ENCODE assay signal across 24 cellular contexts in genomic region chr11:117917591-117917990, GRCh38. TPM values are rescaled to one million over a fixed set of nuclear protein-coding genes. Genes with fewer than 3 reads are reported as not detected.
DNase-seq lines count a peak whose midpoint lies in the region; ATAC-seq and TF ChIP-seq lines count a peak whose summit lies in the region.
"Had no signal": no experiment of that assay in that cellular context is flagged by ENCODE, and none has a peak within 500 bp of the region (broad histone marks: within the 10 kb centered on the region; RNA-seq: fewer than 3 reads in every experiment).

No MANE protein-coding gene starts in this region.

- POLR2A ChIA-PET in activated B cell treated with CpG ODN at 0.5 μM for 24 hours (lab: Charles Lee) = no interaction called here

- H3K9ac ChIP-seq in mammary epithelial cell (ENCODE audit: insufficient read depth, low read length) = no peak overlapping the region
- H3K9ac ChIP-seq: BLaER1, GM23248 had no signal

- H3K27ac ChIP-seq in spleen = no peak overlapping the region
- H3K27ac ChIP-seq in mammary epithelial cell (ENCODE audit: insufficient read depth, low read depth, low read length) = no peak overlapping the region
- H3K27ac ChIP-seq: BLaER1, GM23248, SJCRH30 had no signal

- H3K9me3 ChIP-seq in spleen = no peaks in the 10 kb centered on the region
- H3K9me3 ChIP-seq in mammary epithelial cell (replicated peaks; ENCODE audit: insufficient read depth, low read length) = no peaks in the 10 kb centered on the region
- H3K9me3 ChIP-seq: BLaER1, MG63, SJCRH30 had no signal

- H3K4me3 ChIP-seq in spleen (no peak overlapping the region), mammary epithelial cell (replicated peaks in 1 of 3; ENCODE audit: insufficient read depth in 1 of 3, low read depth in 2 of 3, low read length in 3 of 3) (no peak overlapping the region)
- H3K4me3 ChIP-seq: BLaER1, GM23248, MG63, SJCRH30 had no signal

- ATAC-seq in activated B cell treated with CpG ODN at 0.5 μM for 24 hours (ENCODE audit: low read depth) (no peak), memory B cell (ENCODE audit: low read depth) (no peak), HG03571 (IDR thresholded peaks at IDR 0.05; ENCODE audit: unreplicated experiment) (no peak)
- ATAC-seq: PC-3, Right ventricle myocardium inferior had no signal

- H3K4me3 Mint-ChIP-seq in CD14-positive monocyte = no peak overlapping the region
- no peak overlapping the region for H3K4me3 Mint-ChIP-seq in activated B cell treated with CpG ODN at 0.5 μM for 24 hours
- H3K4me3 Mint-ChIP-seq in memory B cell = no peak overlapping the region
- H3K4me3 Mint-ChIP-seq: CD4-positive, alpha-beta T cell; H9; HFFc6 had no signal

- in situ Hi-C loops in mammary epithelial cell (cut with MboI; ENCODE audit: low sequenced_read_pairs in 2 of 2) (no loop called here), GM13977 (cut with MboI; ENCODE audit: low pct_unique_long_range_greater_than_20kb, low sequenced_read_pairs, unreplicated experiment) (no loop called here)

- H3K27me3 Mint-ChIP-seq in CD14-positive monocyte (ENCODE audit: low read depth in 3 of 3) = peaks cover 3 to 10% (median 3%) of the 10 kb centered on the region in 3 donors
- H3K27me3 Mint-ChIP-seq in activated B cell treated with CpG ODN at 0.5 μM for 24 hours = no peaks in the 10 kb centered on the region
- H3K27me3 Mint-ChIP-seq in memory B cell = no peaks in the 10 kb centered on the region
- H3K27me3 Mint-ChIP-seq: CD4-positive, alpha-beta T cell had no signal

- H3K27me3 ChIP-seq in spleen (replicated peaks in 1 of 7) (no peaks in the 10 kb centered on the region), mammary epithelial cell (ENCODE audit: insufficient read depth, low read length) (peaks cover 2% of the 10 kb centered on the region)
- H3K27me3 ChIP-seq: BLaER1, MG63, SJCRH30 had no signal

- no peak for TF ChIP-seq POLR2A in spleen (IDR thresholded peaks at IDR 0.05)

- H3K4me2 ChIP-seq in mammary epithelial cell (ENCODE audit: insufficient read depth, low read depth, low read length) = no peak overlapping the region
- H3K4me2 ChIP-seq: BLaER1 had no signal

- no peak overlapping the region for H2AFZ ChIP-seq in mammary epithelial cell (ENCODE audit: low read depth, low read length)
- H2AFZ ChIP-seq: GM23248 had no signal

- H4K20me1 ChIP-seq in mammary epithelial cell (ENCODE audit: insufficient read depth, low read length) = no peaks in the 10 kb centered on the region
- H4K20me1 ChIP-seq: BLaER1 had no signal

- no TSS peak for BruUV-seq in mammary epithelial cell (replicated peaks; lab: Mats Ljungman, UMichigan)

- H3K4me1 Mint-ChIP-seq in CD14-positive monocyte (peaks cover 15% of the 10 kb centered on the region), activated B cell treated with CpG ODN at 0.5 μM for 24 hours (peaks cover 16% of the 10 kb centered on the region), memory B cell (peaks cover 9% of the 10 kb centered on the region)

- peaks cover 0 to 11% (median 3%) of the 10 kb centered on the region in 6 donors for H3K4me1 ChIP-seq in spleen
- H3K4me1 ChIP-seq in mammary epithelial cell (ENCODE audit: insufficient read depth, low read length) = no peaks in the 10 kb centered on the region
- H3K4me1 ChIP-seq: SJCRH30 had no signal

- DNase-seq in CD14-positive monocyte (ENCODE audit: low spot score) = peak; percentile 7
- DNase-seq in activated B cell treated with CpG ODN at 0.5 μM for 24 hours = no peak
- DNase-seq in memory B cell (ENCODE audit: low spot score in 2 of 2) = no peak
- peak; percentile 27 for DNase-seq in spleen
- no peak for DNase-seq in mammary epithelial cell
- no peak for DNase-seq in GM13977 (ENCODE audit: low spot score)
- DNase-seq: GM23248, H9, HFFc6, IMR-90, KG1, MG63, NCI-H1105 treated with DMSO at 0.1 percent for 48 hours, NCI-H2029, NCI-H446, NCI-H524 treated with DMSO at 0.1 percent for 48 hours, NCI-H774, PC-3, SJCRH30 had no signal

- H3K9me3 Mint-ChIP-seq in CD14-positive monocyte = no peaks in the 10 kb centered on the region
- no peaks in the 10 kb centered on the region for H3K9me3 Mint-ChIP-seq in activated B cell treated with CpG ODN at 0.5 μM for 24 hours
- H3K9me3 Mint-ChIP-seq in memory B cell = no peaks in the 10 kb centered on the region
- H3K9me3 Mint-ChIP-seq: CD4-positive, alpha-beta T cell; H9; HFFc6 had no signal

- H3K36me3 ChIP-seq in spleen = no peaks in the 10 kb centered on the region
- no peaks in the 10 kb centered on the region for H3K36me3 ChIP-seq in mammary epithelial cell (ENCODE audit: insufficient read depth, low read length)
- H3K36me3 ChIP-seq: BLaER1, MG63, SJCRH30 had no signal

- TF ChIP-seq CTCF in CD14-positive monocyte (IDR thresholded peaks at IDR 0.05) = no peak
- TF ChIP-seq CTCF in activated B cell treated with CpG ODN at 0.5 μM for 24 hours (IDR thresholded peaks at IDR 0.05) = no peak
- no peak for TF ChIP-seq CTCF in spleen (IDR thresholded peaks at IDR 0.05 in 8 of 11, conservative IDR thresholded peaks at IDR 0.05 in 3 of 11)
- TF ChIP-seq CTCF in mammary epithelial cell (conservative IDR thresholded peaks at IDR 0.05 in 1 of 2, IDR thresholded peaks at IDR 0.05 in 1 of 2; ENCODE audit: extremely low read depth in 1 of 2, insufficient read depth in 1 of 2, low read depth in 1 of 2, low read length in 2 of 2) = no peak
- no peak for TF ChIP-seq CTCF in GM13977 (IDR thresholded peaks at IDR 0.05; ENCODE audit: extremely low read depth, insufficient read depth, missing control alignments)

- H3K27ac Mint-ChIP-seq in CD14-positive monocyte = no peak overlapping the region
- H3K27ac Mint-ChIP-seq in activated B cell treated with CpG ODN at 0.5 μM for 24 hours = peak overlapping the region; percentile 12
- H3K27ac Mint-ChIP-seq in memory B cell = peak overlapping the region; percentile 15
- H3K27ac Mint-ChIP-seq: CD4-positive, alpha-beta T cell; HFFc6 had no signal

- H3K36me3 Mint-ChIP-seq in CD14-positive monocyte (no peaks in the 10 kb centered on the region), activated B cell treated with CpG ODN at 0.5 μM for 24 hours (ENCODE audit: low read depth) (no peaks in the 10 kb centered on the region), memory B cell (peaks cover 3% of the 10 kb centered on the region)

- no peaks in the 10 kb centered on the region for H3K79me2 ChIP-seq in mammary epithelial cell (ENCODE audit: insufficient read depth, low read length)

- 90 to 98% (median 94%) methylated on average over 4 of the region's 4 CpGs for WGBS in spleen, 5 donors
- WGBS in mammary epithelial cell (ENCODE audit: low coverage, missing lambda C conversion rate) = 64% methylated on average over 4 of the region's 4 CpGs

- CTCF ChIA-PET in activated B cell treated with CpG ODN at 0.5 μM for 24 hours (lab: Charles Lee) (no interaction called here), mammary epithelial cell (lab: Charles Lee; ENCODE audit: low non-redundant PET) (no interaction called here)

- dilution Hi-C loops in mammary epithelial cell (cut with HindIII; ENCODE audit: low sequenced_read_pairs) = no loop called here

- intact Hi-C loops in CD14-positive monocyte (cut with micrococcal nuclease) (no loop called here), activated B cell treated with CpG ODN at 0.5 μM for 24 hours (cut with micrococcal nuclease) (no loop called here), spleen (cut with DNase I; ENCODE audit: low total_unique reads) (no loop called here), mammary epithelial cell (cut with micrococcal nuclease) (no loop called here)

RNA-seq across cellular contexts. Expression of gene TMPRSS13, which starts 11.6 kb away (rescaled TPM):
- under 1 TPM; 0.17 to 0.37 TPM for polyA plus RNA-seq in CD14-positive monocyte
- total RNA-seq in activated B cell treated with CpG ODN at 0.5 μM for 24 hours = 3.4 and 3.7 TPM in 2 replicates
- 1 to 10 TPM in 6 of 7 donors, under 1 TPM in 1; 0.95 to 2.2 (median 1.7) TPM for total RNA-seq in spleen
- polyA plus RNA-seq in spleen = 1 to 10 TPM; 1.3 to 1.9 (median 1.5) TPM
- under 1 TPM in 1 of 2 donors, not detected in 1; under 0.01 TPM for total RNA-seq in mammary epithelial cell
- polyA plus RNA-seq in mammary epithelial cell = 0.12 TPM
- not detected for polyA minus RNA-seq in mammary epithelial cell
- total RNA-seq: A172, GM23248, HFFc6, IMR-90, Right ventricle myocardium inferior, SJCRH30 had no signal
- polyA plus RNA-seq: GM23248, IMR-90 had no signal

RNA-seq across cellular contexts. Expression of gene FXYD6, which starts 41.1 kb away (rescaled TPM):
- 10 to 100 TPM; 36.4 to 44.1 TPM for polyA plus RNA-seq in CD14-positive monocyte
- not detected in 2 replicates for total RNA-seq in activated B cell treated with CpG ODN at 0.5 μM for 24 hours
- total RNA-seq in spleen = 100 to 1,000 TPM in 5 of 7 donors, 10 to 100 TPM in 2; 75.4 to 230 (median 140) TPM
- 10 to 100 TPM; 40.8 to 71.5 (median 51.4) TPM for polyA plus RNA-seq in spleen
- total RNA-seq in mammary epithelial cell = under 1 TPM in 1 of 2 donors, not detected in 1; 0.21 TPM
- 0.35 TPM for polyA plus RNA-seq in mammary epithelial cell
- polyA minus RNA-seq in mammary epithelial cell = not detected
- total RNA-seq: CD4-positive, alpha-beta T cell; GM23248; HFFc6; IMR-90; PC-3 had no signal
- polyA plus RNA-seq: GM23248 had no signal

Comparison
In these comparisons a context has a peak if more than half of its experiments do, and no peak if none do; other contexts are left out.
1. DNase-seq: peak in CD14-positive monocyte (single experiment) and spleen (single experiment); none in activated B cell treated with CpG ODN at 0.5 μM for 24 hours (single experiment), memory B cell (0 of 2), mammary epithelial cell (single experiment) and GM13977 (single experiment).
2. H3K27ac Mint-ChIP-seq: peak in activated B cell treated with CpG ODN at 0.5 μM for 24 hours (single experiment) and memory B cell (single experiment); none in CD14-positive monocyte (0 of 7).
3. RNA of gene FXYD6, which starts 41.1 kb away (total RNA-seq): 75.4 to 230 TPM in spleen; 0.21 TPM in mammary epithelial cell and not detected in activated B cell treated with CpG ODN at 0.5 μM for 24 hours; every median in the first group is over 10 times any median in the second.